Comparison of ENCODE assay signal across 8 cellular contexts in the genomic region with DNA sequence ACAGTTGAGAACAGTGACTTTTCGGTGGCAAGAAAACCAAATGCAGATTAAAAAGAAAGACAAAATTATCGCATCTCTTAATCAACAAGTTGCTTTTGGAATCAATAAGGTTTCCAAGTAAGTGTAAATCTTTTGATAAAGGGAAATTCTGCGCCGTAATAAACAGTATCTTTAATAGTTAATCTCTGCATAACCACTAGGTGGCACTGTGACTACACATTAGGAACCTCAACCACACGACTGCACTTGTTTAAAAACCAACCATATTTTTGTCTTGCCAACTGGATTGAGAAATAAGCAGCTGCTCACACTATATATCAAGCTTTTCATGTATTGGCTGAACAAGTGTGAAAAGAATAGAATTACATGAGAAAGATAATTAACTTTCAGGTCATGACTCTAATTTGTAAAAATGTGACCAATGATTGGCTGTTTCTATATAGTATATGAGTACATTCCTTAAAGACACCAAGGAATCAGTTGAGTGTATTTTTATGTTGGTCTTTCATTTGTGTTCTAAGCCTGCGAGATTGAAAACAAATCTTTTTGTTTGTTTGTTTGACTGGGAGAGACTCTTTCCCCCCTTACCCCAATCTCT.
DNase-seq lines count a peak whose midpoint lies in the region; ATAC-seq and TF ChIP-seq lines count a peak whose summit lies in the region.

No MANE protein-coding gene starts in this region.

- H3K27ac ChIP-seq in Panc1 (ENCODE audit: low read length) (no peak overlapping the region), heart left ventricle (no peak overlapping the region), sigmoid colon (no peak overlapping the region)

- H3K27me3 ChIP-seq in Panc1 (ENCODE audit: control insufficient read depth, insufficient read depth, low read length) (no peaks in the 10 kb centered on the region), heart left ventricle (no peaks in the 10 kb centered on the region), sigmoid colon (no peaks in the 10 kb centered on the region)

- TF ChIP-seq POLR2A in heart left ventricle (IDR thresholded peaks at IDR 0.05), result no peak
- no peak for TF ChIP-seq POLR2A in sigmoid colon (IDR thresholded peaks at IDR 0.05)

- H3K36me3 ChIP-seq in Panc1 (ENCODE audit: control insufficient read depth, insufficient read depth, low read length) (no peaks in the 10 kb centered on the region), heart left ventricle (peaks cover 0 to 23% (median 4%) of the 10 kb centered on the region in 9 donors), sigmoid colon (peaks cover 0 to 17% (median 0%) of the 10 kb centered on the region in 4 donors)

- in situ Hi-C loops in Panc1 (cut with HindIII; ENCODE audit: low pct_unique_long_range_greater_than_20kb, low sequenced_read_pairs), result no loop called here

- no peaks in the 10 kb centered on the region for H3K9me3 ChIP-seq in Panc1 (ENCODE audit: control insufficient read depth, insufficient read depth, low read depth, low read length)
- no peaks in the 10 kb centered on the region for H3K9me3 ChIP-seq in heart left ventricle
- no peaks in the 10 kb centered on the region for H3K9me3 ChIP-seq in sigmoid colon

- H3K4me3 ChIP-seq in Panc1 (ENCODE audit: low read depth in 2 of 2, low read length in 2 of 2) (no peak overlapping the region), heart left ventricle (peak overlapping the region in 2 of 12 donors; percentile 9 to 16), sigmoid colon (no peak overlapping the region)

- no peaks in the 10 kb centered on the region for H3K9me3 Mint-ChIP-seq in activated naive CD8-positive, alpha-beta T cell treated with anti-CD3 and anti-CD28 coated beads, Interleukin-2, amount 10 ng/mL, durations not matched to agents 7 days and 5 days

- no peaks in the 10 kb centered on the region for H3K27me3 Mint-ChIP-seq in activated naive CD8-positive, alpha-beta T cell treated with anti-CD3 and anti-CD28 coated beads, Interleukin-2, amount 10 ng/mL, durations not matched to agents 7 days and 5 days

- no TSS peak for BruUV-seq in Panc1 (replicated peaks; lab: Mats Ljungman, UMichigan)

- no peak overlapping the region for H3K27ac Mint-ChIP-seq in activated naive CD8-positive, alpha-beta T cell treated with anti-CD3 and anti-CD28 coated beads, Interleukin-2, amount 10 ng/mL, durations not matched to agents 7 days and 5 days

- TF ChIP-seq CTCF in Panc1 (IDR thresholded peaks at IDR 0.05) (peak; percentile 77; the same call in 1 of the 2 replicates), heart left ventricle (IDR thresholded peaks at IDR 0.05) (peak; percentile 64 to 85 (median 80)), sigmoid colon (IDR thresholded peaks at IDR 0.05) (peak in 3 of 4 experiments; percentile 52 to 81 (median 58))

- peaks cover 11% of the 10 kb centered on the region for H3K36me3 Mint-ChIP-seq in activated naive CD8-positive, alpha-beta T cell treated with anti-CD3 and anti-CD28 coated beads, Interleukin-2, amount 10 ng/mL, durations not matched to agents 7 days and 5 days

- TF ChIP-seq EP300 in sigmoid colon (IDR thresholded peaks at IDR 0.05), result no peak

- intact Hi-C loops in Panc1 (cut with micrococcal nuclease; ENCODE audit: unreplicated experiment), result loop anchor here (1.0 to 5.0 kb wide), 3 partner anchors 156 to 420 kb away; no protein-coding TSS in a partner anchor
- intact Hi-C loops in heart left ventricle (cut with DNase I), result loop anchor here in 8 of 10 donors (1.0 to 10.0 kb wide), 6 partner anchors 253 to 420 kb away; no protein-coding TSS in a partner anchor
- intact Hi-C loops in sigmoid colon (cut with DNase I), result loop anchor here (2.0 to 10.0 kb wide), 2 partner anchors 253 to 423 kb away; no protein-coding TSS in a partner anchor

- WGBS in heart left ventricle, 4 donors, result 18 to 21% (median 20%) methylated on average over 6 of the region's 6 CpGs
- WGBS in sigmoid colon, 2 donors, result 14 to 20% methylated on average over 6 of the region's 6 CpGs

- ATAC-seq in GM21528 (IDR thresholded peaks at IDR 0.05; ENCODE audit: low FRiP score, unreplicated experiment), result peak; percentile 80
- peak; percentile 88 for ATAC-seq in Panc1
- ATAC-seq in activated naive CD8-positive, alpha-beta T cell treated with anti-CD3 and anti-CD28 coated beads, Interleukin-2, amount 10 ng/mL, durations not matched to agents 7 days and 5 days (ENCODE audit: low read depth), result peak; percentile 50
- peak in 3 of 4 donors; percentile 45 to 74 (median 68) for ATAC-seq in heart left ventricle

- H3K4me1 ChIP-seq in Panc1 (ENCODE audit: control insufficient read depth, insufficient read depth, low read length) (no peaks in the 10 kb centered on the region), heart left ventricle (peaks cover 0 to 5% (median 0%) of the 10 kb centered on the region in 12 donors), sigmoid colon (peaks cover 0 to 4% (median 0%) of the 10 kb centered on the region in 4 donors)

- POLR2A ChIA-PET in Panc1 (lab: Charles Lee), result no interaction called here
- POLR2A ChIA-PET in activated naive CD8-positive, alpha-beta T cell treated with anti-CD3 and anti-CD28 coated beads, Interleukin-2, amount 10 ng/mL, durations not matched to agents 7 days and 5 days (lab: Charles Lee), result interaction anchor here (1.0 kb wide), 2 partner anchors 157 to 253 kb away, joined by 3 to 4 read pairs; no protein-coding TSS in a partner anchor

- no peak overlapping the region for H3K4me3 Mint-ChIP-seq in activated naive CD8-positive, alpha-beta T cell treated with anti-CD3 and anti-CD28 coated beads, Interleukin-2, amount 10 ng/mL, durations not matched to agents 7 days and 5 days

- peaks cover 12% of the 10 kb centered on the region for H3K4me1 Mint-ChIP-seq in activated naive CD8-positive, alpha-beta T cell treated with anti-CD3 and anti-CD28 coated beads, Interleukin-2, amount 10 ng/mL, durations not matched to agents 7 days and 5 days

- DNase-seq in Daoy (ENCODE audit: low read depth) (peak; percentile 48), LoVo (ENCODE audit: low spot score) (peak; percentile 79), Panc1 (ENCODE audit: low read depth, low spot score) (peak; percentile 32), heart left ventricle (peak in 1 of 5 donors; percentile 12), sigmoid colon (no peak), ureter (ENCODE audit: low spot score) (no peak)
- no peak for DNase-seq in activated naive CD8-positive, alpha-beta T cell treated with anti-CD3 and anti-CD28 coated beads, Interleukin-2, amount 10 ng/mL, durations not matched to agents 7 days and 5 days

- CTCF ChIA-PET in Panc1 (lab: Charles Lee), result interaction anchor here (0.6 kb wide), 1 partner anchor 258 kb away, joined by 3 read pairs; no protein-coding TSS in a partner anchor

Comparison
In these comparisons a context has a peak if more than half of its experiments do, and no peak if none do; other contexts are left out.
1. DNase-seq: peak in Daoy (single experiment), LoVo (single experiment) and Panc1 (single experiment); none in activated naive CD8-positive, alpha-beta T cell treated with anti-CD3 and anti-CD28 coated beads, Interleukin-2, amount 10 ng/mL, durations not matched to agents 7 days and 5 days (single experiment), sigmoid colon (single experiment) and ureter (single experiment).
2. Peak in every context shown above with its lines, with median percentiles within 50 percentile points of each other: ATAC-seq and CTCF ChIP-seq.